12 cellular contexts compared by ENCODE assay signal in genomic region chr4:139633195-139633594, GRCh38. TPM values are rescaled to one million over a fixed set of nuclear protein-coding genes. Genes with fewer than 3 reads are reported as not detected.
A peak's percentile ranks its signal among the peaks of the same experiment; 100 is the strongest.
DNase-seq lines count a peak whose midpoint lies in the region; ATAC-seq, FAIRE-seq and TF ChIP-seq lines count a peak whose summit lies in the region.
"Had no signal": no experiment of that assay in that cellular context is flagged by ENCODE, and none has a peak within 500 bp of the region (broad histone marks: within the 10 kb centered on the region; RNA-seq: fewer than 3 reads in every experiment).

No MANE protein-coding gene starts in this region.

- H3K27ac Mint-ChIP-seq in neural progenitor cell, result no peak overlapping the region
- H3K27ac Mint-ChIP-seq: natural killer cell had no signal

- CTCF ChIA-PET in A549 (lab: Yijun Ruan, JAX), result interaction anchor here (0.7 to 13.0 kb wide), 25 partner anchors 8 to 219 kb away, joined by 3 to 109 read pairs (median 4); no protein-coding TSS in a partner anchor

- no peak for TF ChIP-seq POLR2A in A549 (IDR thresholded peaks at IDR 0.05; ENCODE audit: low read length)
- no peak for TF ChIP-seq POLR2A in H54 (IDR thresholded peaks at IDR 0.05; ENCODE audit: low read depth, low read length)

- H4K20me1 ChIP-seq in neural progenitor cell (ENCODE audit: low read depth), result no peaks in the 10 kb centered on the region

- WGBS in A549 (ENCODE audit: missing lambda C conversion rate), result 78% methylated on average over 17 of the region's 17 CpGs

- no peak overlapping the region for H3K4me3 Mint-ChIP-seq in neural progenitor cell
- H3K4me3 Mint-ChIP-seq: natural killer cell had no signal

- H3K9ac ChIP-seq in neural progenitor cell, result no peak overlapping the region

- FAIRE-seq in A549 (lab: Jason Lieb, UNC), result no peak
- FAIRE-seq in H54 (lab: Jason Lieb, UNC), result no peak
- FAIRE-seq: D721Med had no signal

- H2AFZ ChIP-seq in neural progenitor cell (replicated peaks), result peak overlapping the region; percentile 36

- H3K27me3 Mint-ChIP-seq in neural progenitor cell (ENCODE audit: insufficient read depth, low read depth), result peaks cover 6% of the 10 kb centered on the region

- H3K36me3 ChIP-seq in brain microvascular endothelial cell (replicated peaks) (no peaks in the 10 kb centered on the region), neural progenitor cell (no peaks in the 10 kb centered on the region)

- in situ Hi-C loops in brain microvascular endothelial cell (cut with HindIII; ENCODE audit: low pct_ligation_motif_present, low sequenced_read_pairs), result no loop called here

- no peak for TF ChIP-seq EP300 in A549 (IDR thresholded peaks at IDR 0.05)

- H3K9me3 ChIP-seq in A549, result peaks cover 4% of the 10 kb centered on the region; the same call in 1 of the 3 replicates
- no peaks in the 10 kb centered on the region for H3K9me3 ChIP-seq in neural progenitor cell (ENCODE audit: low read depth)

- TF ChIP-seq CTCF in A549 (IDR thresholded peaks at IDR 0.05) (no peak), brain microvascular endothelial cell (IDR thresholded peaks at IDR 0.05; ENCODE audit: low read depth, low read length, missing control alignments) (no peak), neural progenitor cell (IDR thresholded peaks at IDR 0.05) (no peak)

- ATAC-seq in A549 (no peak), left ventricle myocardium superior (peak; percentile 64), HG03521 (IDR thresholded peaks at IDR 0.05; ENCODE audit: unreplicated experiment) (no peak), HG03045 (IDR thresholded peaks at IDR 0.05; ENCODE audit: unreplicated experiment) (no peak)
- ATAC-seq: natural killer cell had no signal

- no peak for DNase-seq in A549 (ENCODE audit: low read depth in 1 of 2, low spot score in 1 of 2)
- DNase-seq in brain microvascular endothelial cell, result no peak
- no peak for DNase-seq in left ventricle myocardium superior
- no peak for DNase-seq in neural progenitor cell (ENCODE audit: low spot score)
- DNase-seq in H54 (ENCODE audit: insufficient read length, low spot score), result no peak
- no peak for DNase-seq in posterior cingulate gyrus
- DNase-seq: activated naive CD4-positive, alpha-beta T cell treated with Interleukin-2 at 50 U/mL for 16 hours; natural killer cell; NCI-H2081 treated with DMSO at 0.1 percent for 48 hours had no signal

- H3K4me1 ChIP-seq in A549 (peaks cover 15% of the 10 kb centered on the region), neural progenitor cell (peaks cover 30% of the 10 kb centered on the region)

- H3K4me3 ChIP-seq in A549 (0 out of 3 replicates have a peak overlapping the region, but pooled peaks have one; percentile 6), brain microvascular endothelial cell (ENCODE audit: low read depth, low read length) (peak overlapping the region; percentile 17), neural progenitor cell (no peak overlapping the region)

- no peaks in the 10 kb centered on the region for H3K27me3 ChIP-seq in brain microvascular endothelial cell (replicated peaks)
- H3K27me3 ChIP-seq in neural progenitor cell, result peaks cover 18% of the 10 kb centered on the region

- TF ChIP-seq RAD21 in A549 (conservative IDR thresholded peaks at IDR 0.05 in 1 of 2, IDR thresholded peaks at IDR 0.05 in 1 of 2), result no peak

- peaks cover 2% of the 10 kb centered on the region for H3K36me3 Mint-ChIP-seq in neural progenitor cell

- H3K4me2 ChIP-seq in A549, result peak overlapping the region; percentile 53
- H3K4me2 ChIP-seq in neural progenitor cell, result peak overlapping the region; percentile 74

- H3K27ac ChIP-seq in A549, result peak overlapping the region; percentile 37 to 77
- no peak overlapping the region for H3K27ac ChIP-seq in brain microvascular endothelial cell
- H3K27ac ChIP-seq in neural progenitor cell, result no peak overlapping the region

- H3K9me3 Mint-ChIP-seq in neural progenitor cell, result peaks cover 21% of the 10 kb centered on the region
- H3K9me3 Mint-ChIP-seq: natural killer cell had no signal

- intact Hi-C loops in left ventricle myocardium superior (cut with micrococcal nuclease) (no loop called here), posterior cingulate gyrus (cut with DNase I) (loop anchor here (5.0 kb wide), 1 partner anchor 136 kb away; no protein-coding TSS in a partner anchor)

- H3K4me1 Mint-ChIP-seq in neural progenitor cell, result peaks cover 30% of the 10 kb centered on the region
- H3K4me1 Mint-ChIP-seq: natural killer cell had no signal

- POLR2A ChIA-PET in A549 (lab: Yijun Ruan, JAX), result interaction anchor here (1.3 to 2.4 kb wide), 2 partner anchors 30 to 77 kb away, joined by 3 to 9 read pairs; partner anchors contain the start of gene SETD7

- H3K79me2 ChIP-seq in neural progenitor cell (ENCODE audit: low read depth), result no peaks in the 10 kb centered on the region

- H3F3A ChIP-seq in neural progenitor cell (ENCODE audit: low read depth), result peaks cover 20% of the 10 kb centered on the region

TF ChIP-seq in A549, 52 proteins besides CTCF, POLR2A, EP300 and RAD21:
- TF ChIP-seq KDM5A (IDR thresholded peaks at IDR 0.05) (no peak), SMC3 (IDR thresholded peaks at IDR 0.05) (no peak), ATOH8 (CRISPR knock-in tag; IDR thresholded peaks at IDR 0.05; ENCODE audit: low read depth) (no peak), KDM1A (IDR thresholded peaks at IDR 0.05; ENCODE audit: low read depth) (no peak), POLR2AphosphoS2 (conservative IDR thresholded peaks at IDR 0.05; ENCODE audit: low read length) (no peak), SREBF2 (IDR thresholded peaks at IDR 0.05) (no peak), TFCP2L1 (CRISPR knock-in tag; IDR thresholded peaks at IDR 0.05) (no peak), NR3C1 (IDR thresholded peaks at IDR 0.05) (no peak), EHMT2 (IDR thresholded peaks at IDR 0.05; ENCODE audit: low read depth) (no peak), CHD4 (IDR thresholded peaks at IDR 0.05; ENCODE audit: borderline replicate concordance) (no peak), MAX (IDR thresholded peaks at IDR 0.05) (no peak), HOXB13 (CRISPR knock-in tag; IDR thresholded peaks at IDR 0.05; ENCODE audit: low read depth) (no peak), CBX2 (IDR thresholded peaks at IDR 0.05; ENCODE audit: borderline replicate concordance, low read depth) (no peak), TP53 (CRISPR knock-in tag; IDR thresholded peaks at IDR 0.05) (no peak), ESRRA (IDR thresholded peaks at IDR 0.05; ENCODE audit: borderline replicate concordance, low read length) (no peak), RFX5 (IDR thresholded peaks at IDR 0.05) (no peak), JUNB (IDR thresholded peaks at IDR 0.05) (no peak), NPAS2 (CRISPR knock-in tag; IDR thresholded peaks at IDR 0.05; ENCODE audit: borderline replicate concordance) (no peak)
- TF ChIP-seq, protein P1, sequence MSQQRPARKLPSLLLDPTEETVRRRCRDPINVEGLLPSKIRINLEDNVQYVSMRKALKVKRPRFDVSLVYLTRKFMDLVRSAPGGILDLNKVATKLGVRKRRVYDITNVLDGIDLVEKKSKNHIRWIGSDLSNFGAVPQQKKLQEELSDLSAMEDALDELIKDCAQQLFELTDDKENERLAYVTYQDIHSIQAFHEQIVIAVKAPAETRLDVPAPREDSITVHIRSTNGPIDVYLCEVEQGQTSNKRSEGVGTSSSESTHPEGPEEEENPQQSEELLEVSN (IDR thresholded peaks at IDR 0.05; ENCODE audit: borderline replicate concordance, low read depth), result no peak
TF ChIP-seq in A549: peak in this region for 0.

RNA-seq across cellular contexts. Expression of gene MGST2, which starts 32.4 kb away (rescaled TPM):
- polyA plus RNA-seq in A549 (2011; rRNA removed) (61.1 and 62.1 TPM in 2 replicates), A549 (2017; fragmentation: RNase III; extraction: RNeasy Plus Mini Kit Qiagen cat#74134 plus additional on column Dnase treatment) (44.0 to 45.7 TPM (median 45.0 TPM) in 3 replicates)
- polyA plus RNA-seq in A549 (2012; cell fraction: cytosol; rRNA removed), result 22.9 and 26.6 TPM in 2 replicates
- polyA plus RNA-seq in A549 (2012; cell fraction: nucleus; rRNA removed), result 12.1 and 21.3 TPM in 2 replicates
- 9.5 and 14.6 TPM in 2 replicates for polyA minus RNA-seq in A549 (2011; rRNA and poly(A)+ RNA removed)
- total RNA-seq in left ventricle myocardium superior (112 TPM), neural progenitor cell (ENCODE audit: low replicate concordance) (4.4 and 7.1 TPM in 2 replicates)

Comparison
In these comparisons a context has a peak if more than half of its experiments do, and no peak if none do; other contexts are left out.
1. H3K27ac ChIP-seq: peak in A549 (2 of 2); none in brain microvascular endothelial cell (single experiment) and neural progenitor cell (single experiment).
2. RNA of gene MGST2, which starts 32.4 kb away (total RNA-seq): 112 TPM in left ventricle myocardium superior (single experiment); 4.4 to 7.1 TPM in neural progenitor cell; every median in the first group is over 10 times any median in the second.